19 cellular contexts compared by ENCODE assay signal in the genomic region with DNA sequence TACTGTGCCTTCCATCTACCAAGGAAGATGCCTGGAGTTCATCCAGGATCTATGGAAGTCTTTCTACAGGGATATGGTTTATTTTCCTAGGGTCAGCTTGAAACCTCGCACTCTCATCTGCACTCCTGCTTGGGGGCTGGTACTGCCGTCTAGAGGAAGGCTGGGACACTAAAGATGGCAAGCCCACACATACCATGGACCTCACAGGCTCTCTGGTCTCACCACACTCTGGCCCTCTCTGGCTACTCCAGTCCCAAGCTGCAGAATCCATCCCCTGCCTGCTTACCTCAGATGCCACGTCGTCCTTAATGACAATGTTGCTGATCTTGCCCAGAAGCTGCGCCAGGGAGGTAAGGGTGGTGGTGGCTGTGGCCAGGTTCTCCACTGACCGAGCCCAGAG. TPM values are rescaled to one million over a fixed set of nuclear protein-coding genes. Genes with fewer than 3 reads are reported as not detected.
A peak's percentile ranks its signal among the peaks of the same experiment; 100 is the strongest.
DNase-seq lines count a peak whose midpoint lies in the region; TF ChIP-seq lines count a peak whose summit lies in the region.
"Had no signal": no experiment of that assay in that cellular context is flagged by ENCODE, and none has a peak within 500 bp of the region (broad histone marks: within the 10 kb centered on the region; RNA-seq: fewer than 3 reads in every experiment).

No MANE protein-coding gene starts in this region.

- H3K27me3 ChIP-seq in mammary epithelial cell (ENCODE audit: insufficient read depth, low read length) (no peaks in the 10 kb centered on the region), neural cell (ENCODE audit: insufficient read depth, low read depth, low read length) (no peaks in the 10 kb centered on the region)
- H3K27me3 ChIP-seq: left lung had no signal

- TF ChIP-seq EP300 in neural cell (conservative IDR thresholded peaks at IDR 0.05; ENCODE audit: poor library complexity, severe bottlenecking), result no peak

- H3K27ac ChIP-seq in mammary epithelial cell (ENCODE audit: insufficient read depth, low read depth, low read length) (no peak overlapping the region), neural cell (ENCODE audit: low read length) (no peak overlapping the region)
- H3K27ac ChIP-seq: coronary artery, GM23248, left lung had no signal

- 89% methylated on average over 4 of the region's 6 CpGs for WGBS in mammary epithelial cell (ENCODE audit: low coverage, missing lambda C conversion rate)

- in situ Hi-C loops in GM13976 (cut with MboI; ENCODE audit: low sequenced_read_pairs, unreplicated experiment), result no loop called here
- in situ Hi-C loops in mammary epithelial cell (cut with MboI; ENCODE audit: low sequenced_read_pairs in 2 of 2), result no loop called here

- H3K9me3 ChIP-seq in mammary epithelial cell (replicated peaks; ENCODE audit: insufficient read depth, low read length), result no peaks in the 10 kb centered on the region
- no peaks in the 10 kb centered on the region for H3K9me3 ChIP-seq in neural cell (ENCODE audit: low read length)
- H3K9me3 ChIP-seq: left lung had no signal

- peak; percentile 26 for TF ChIP-seq RAD21 in neural cell (conservative IDR thresholded peaks at IDR 0.05)

- DNase-seq in DMS114 treated with DMSO at 0.1 percent for 48 hours (lab: John Stamatoyannopoulos, UW; ENCODE audit: unreplicated experiment), result peak; percentile 26
- DNase-seq in GM13976 (ENCODE audit: low spot score), result no peak
- DNase-seq in mammary epithelial cell, result no peak
- DNase-seq in epidermal melanocyte (ENCODE audit: insufficient read length, low spot score), result no peak
- no peak for DNase-seq in NCI-H1092 treated with DMSO at 0.1 percent for 48 hours (lab: John Stamatoyannopoulos, UW)
- no peak for DNase-seq in NCI-H510A treated with DMSO at 0.1 percent for 48 hours (lab: John Stamatoyannopoulos, UW)
- DNase-seq: activated T-cell treated with anti-CD3 and anti-CD28 coated beads for 4 hours; COR-L47; GM23248; left lung; NCI-H2107; NCI-H524 treated with DMSO at 0.1 percent for 48 hours; stimulated activated CD4-positive, alpha-beta T cell treated with anti-CD3 and anti-CD28 coated beads, Interleukin-4, amount 100 ng/mL, for 1 hour; SW 1271 had no signal

- H2AFZ ChIP-seq in mammary epithelial cell (ENCODE audit: low read depth, low read length), result no peak overlapping the region
- H2AFZ ChIP-seq in neural cell (ENCODE audit: low read depth, low read length), result no peak overlapping the region
- H2AFZ ChIP-seq: GM23248 had no signal

- no peaks in the 10 kb centered on the region for H3K9me2 ChIP-seq in neural cell (ENCODE audit: insufficient read depth, low read length)

- H3K4me2 ChIP-seq in mammary epithelial cell (ENCODE audit: insufficient read depth, low read depth, low read length), result no peak overlapping the region
- no peak overlapping the region for H3K4me2 ChIP-seq in neural cell (ENCODE audit: low read length)

- no peak overlapping the region for H3K4me3 ChIP-seq in mammary epithelial cell (replicated peaks in 1 of 3; ENCODE audit: insufficient read depth in 1 of 3, low read depth in 2 of 3, low read length in 3 of 3)
- no peak overlapping the region for H3K4me3 ChIP-seq in neural cell (ENCODE audit: low read length)
- H3K4me3 ChIP-seq: coronary artery, GM23248, left lung had no signal

- peak; percentile 30 for TF ChIP-seq CTCF in GM13976 (IDR thresholded peaks at IDR 0.05; ENCODE audit: borderline replicate concordance, control extremely low read depth, extremely low read depth, insufficient read depth, missing control alignments)
- peak; percentile 32 to 41 for TF ChIP-seq CTCF in mammary epithelial cell (conservative IDR thresholded peaks at IDR 0.05 in 1 of 2, IDR thresholded peaks at IDR 0.05 in 1 of 2; ENCODE audit: extremely low read depth in 1 of 2, insufficient read depth in 1 of 2, low read depth in 1 of 2, low read length in 2 of 2)
- peak; percentile 38 for TF ChIP-seq CTCF in neural cell (IDR thresholded peaks at IDR 0.05; ENCODE audit: poor library complexity, severe bottlenecking)

- intact Hi-C loops in mammary epithelial cell (cut with micrococcal nuclease), result no loop called here

- no peaks in the 10 kb centered on the region for H4K20me1 ChIP-seq in mammary epithelial cell (ENCODE audit: insufficient read depth, low read length)
- H4K20me1 ChIP-seq in neural cell (ENCODE audit: insufficient read depth), result no peaks in the 10 kb centered on the region

- no TSS peak for BruUV-seq in mammary epithelial cell (replicated peaks; lab: Mats Ljungman, UMichigan)

- H3K9ac ChIP-seq in mammary epithelial cell (ENCODE audit: insufficient read depth, low read length), result no peak overlapping the region
- H3K9ac ChIP-seq in neural cell (ENCODE audit: low read length), result no peak overlapping the region
- H3K9ac ChIP-seq: GM23248 had no signal

- H3K4me1 ChIP-seq in mammary epithelial cell (ENCODE audit: insufficient read depth, low read length), result peaks cover 6% of the 10 kb centered on the region

- dilution Hi-C loops in mammary epithelial cell (cut with HindIII; ENCODE audit: low sequenced_read_pairs), result no loop called here

- peaks cover 7% of the 10 kb centered on the region for H3K36me3 ChIP-seq in mammary epithelial cell (ENCODE audit: insufficient read depth, low read length)
- no peaks in the 10 kb centered on the region for H3K36me3 ChIP-seq in neural cell (ENCODE audit: insufficient read depth, low read length)

- CTCF ChIA-PET in mammary epithelial cell (lab: Charles Lee; ENCODE audit: low non-redundant PET), result no interaction called here

- no peaks in the 10 kb centered on the region for H3F3A ChIP-seq in neural cell (ENCODE audit: insufficient read depth, low read length, poor library complexity, severe bottlenecking)

- H3K79me2 ChIP-seq in mammary epithelial cell (ENCODE audit: insufficient read depth, low read length) (peaks cover 15% of the 10 kb centered on the region), neural cell (replicated peaks; ENCODE audit: insufficient read depth, low read length) (peaks cover 8% of the 10 kb centered on the region)

TF ChIP-seq in neural cell, 6 proteins besides CTCF, POLR2A, EP300 and RAD21:
- TF ChIP-seq SMC3 (conservative IDR thresholded peaks at IDR 0.05; ENCODE audit: poor library complexity), result peak; percentile 13
- no peak for TF ChIP-seq POLR2AphosphoS5 (IDR thresholded peaks at IDR 0.05)
TF ChIP-seq in neural cell: peak in this region for 1.

RNA-seq across cellular contexts. Expression of a gene that starts 2.1 kb away (rescaled TPM):
- 10 to 100 TPM; 26.3 to 27.5 TPM for total RNA-seq in mammary epithelial cell
- polyA plus RNA-seq in mammary epithelial cell (40.9 TPM), neural cell (218 and 231 TPM in 2 replicates)
- polyA minus RNA-seq in mammary epithelial cell (33.3 TPM), neural cell (72.8 and 73.2 TPM in 2 replicates)

RNA-seq across cellular contexts. Expression of a gene that starts 16.8 kb away (rescaled TPM):
- total RNA-seq in mammary epithelial cell, result 10 to 100 TPM; 45.0 to 56.2 TPM
- polyA plus RNA-seq in mammary epithelial cell (59.1 TPM), neural cell (37.6 and 58.5 TPM in 2 replicates)
- polyA minus RNA-seq in mammary epithelial cell (125 TPM), neural cell (38.0 and 43.5 TPM in 2 replicates)

RNA-seq across cellular contexts. Expression of a gene that starts 22.1 kb away (rescaled TPM):
- 10 to 100 TPM; 45.4 to 46.0 TPM for total RNA-seq in mammary epithelial cell
- polyA plus RNA-seq in mammary epithelial cell, result 163 TPM
- polyA minus RNA-seq in mammary epithelial cell, result 262 TPM
- 3.6 and 4.0 TPM in 2 replicates for polyA plus RNA-seq in neural cell
- 1.7 and 3.5 TPM in 2 replicates for polyA minus RNA-seq in neural cell

RNA-seq across cellular contexts. Expression of a gene that starts 44.3 kb away (rescaled TPM):
- 10 to 100 TPM in 1 of 2 donors, 1 to 10 TPM in 1; 2.5 to 38.9 TPM for total RNA-seq in mammary epithelial cell
- 41.4 TPM for polyA plus RNA-seq in mammary epithelial cell
- polyA minus RNA-seq in mammary epithelial cell, result 88.4 TPM
- polyA plus RNA-seq in neural cell, result 19.9 and 21.2 TPM in 2 replicates
- 10.7 and 10.8 TPM in 2 replicates for polyA minus RNA-seq in neural cell

RNA-seq across cellular contexts. Expression of a gene that starts 48.4 kb away (rescaled TPM):
- not detected for total RNA-seq in mammary epithelial cell
- polyA plus RNA-seq in mammary epithelial cell, result not detected
- polyA minus RNA-seq in mammary epithelial cell, result not detected
- not detected in 2 replicates for polyA plus RNA-seq in neural cell
- polyA minus RNA-seq in neural cell, result not detected in 2 replicates
- total RNA-seq: frontal cortex, GM23248, myocyte, skeletal muscle tissue had no signal
- polyA plus RNA-seq: GM23248 had no signal

Comparison
In these comparisons a context has a peak if more than half of its experiments do, and no peak if none do; other contexts are left out.
1. RNA of a gene that starts 22.1 kb away (polyA plus RNA-seq): 163 TPM in mammary epithelial cell (single experiment); 3.6 to 4.0 TPM in neural cell; every median in the first group is over 10 times any median in the second.
2. Peak in every context shown above with its lines, with median percentiles within 50 percentile points of each other: CTCF ChIP-seq.